Comparison of ENCODE assay signal across 20 cellular contexts in genomic region chr10:17066801-17067200, GRCh38.
"Had no signal": no experiment of that assay in that cellular context is flagged by ENCODE, and none has a peak within 500 bp of the region (broad histone marks: within the 10 kb centered on the region; RNA-seq: fewer than 3 reads in every experiment).

No MANE protein-coding gene starts in this region.

- ATAC-seq: activated CD8-positive, alpha-beta memory T cell treated with anti-CD3 and anti-CD28 coated beads, Interleukin-2, amount 10 ng/mL, durations not matched to agents 7 days and 5 days; activated CD8-positive, alpha-beta T cell treated with anti-CD3 and anti-CD28 coated beads for 36 hours; foreskin keratinocyte; left lobe of liver; naive thymus-derived CD4-positive, alpha-beta T cell; T-cell had no signal

- H3K27ac Mint-ChIP-seq: activated CD4-positive, alpha-beta T cell treated with anti-CD3 and anti-CD28 coated beads, Interleukin-2, amount 10 ng/mL, durations not matched to agents 7 days and 5 days; activated CD8-positive, alpha-beta memory T cell treated with anti-CD3 and anti-CD28 coated beads, Interleukin-2, amount 10 ng/mL, durations not matched to agents 7 days and 5 days; progenitor cell of endocrine pancreas had no signal

- DNase-seq: activated CD4-positive, alpha-beta T cell treated with anti-CD3 and anti-CD28 coated beads, Interleukin-2, amount 10 ng/mL, durations not matched to agents 7 days and 5 days; activated CD4-positive, CD25-positive, alpha-beta regulatory T cell treated with anti-CD3 and anti-CD28 coated beads, Interleukin-2, amount 50 U/mL, for 72 hours; activated CD8-positive, alpha-beta memory T cell treated with anti-CD3 and anti-CD28 coated beads, Interleukin-2, amount 10 ng/mL, durations not matched to agents 7 days and 5 days; activated CD8-positive, alpha-beta T cell treated with anti-CD3 and anti-CD28 coated beads for 36 hours; activated gamma-delta T cell treated with Interleukin-2 at 50 U/mL for 16 hours; activated T-cell treated with anti-CD3 and anti-CD28 coated beads for 4 hours; cerebellar nuclear complex; cortex of kidney; foreskin keratinocyte; naive thymus-derived CD4-positive, alpha-beta T cell; spleen; stimulated activated CD4-positive, alpha-beta T cell treated with anti-CD3 and anti-CD28 coated beads, Interleukin-4, amount 100 ng/mL, for 24 hours; stimulated activated naive CD4-positive, alpha-beta T cell treated with Interleukin-2 at 50 U/mL for 16 hours; substantia nigra; T-cell; transverse colon; WERI-Rb-1 had no signal

- H3K4me3 Mint-ChIP-seq: activated CD4-positive, alpha-beta T cell treated with anti-CD3 and anti-CD28 coated beads, Interleukin-2, amount 10 ng/mL, durations not matched to agents 7 days and 5 days; activated CD8-positive, alpha-beta memory T cell treated with anti-CD3 and anti-CD28 coated beads, Interleukin-2, amount 10 ng/mL, durations not matched to agents 7 days and 5 days; activated CD8-positive, alpha-beta T cell treated with anti-CD3 and anti-CD28 coated beads for 36 hours had no signal

- H3K9me3 Mint-ChIP-seq: activated CD4-positive, alpha-beta T cell treated with anti-CD3 and anti-CD28 coated beads, Interleukin-2, amount 10 ng/mL, durations not matched to agents 7 days and 5 days; activated naive CD4-positive, alpha-beta T cell treated with anti-CD3 and anti-CD28 coated beads, Interleukin-2, amount 50 U/mL, for 24 hours; T-cell had no signal

- H3K27me3 Mint-ChIP-seq: activated CD4-positive, alpha-beta T cell treated with anti-CD3 and anti-CD28 coated beads, Interleukin-2, amount 10 ng/mL, durations not matched to agents 7 days and 5 days; activated CD8-positive, alpha-beta memory T cell treated with anti-CD3 and anti-CD28 coated beads, Interleukin-2, amount 10 ng/mL, durations not matched to agents 7 days and 5 days; activated CD8-positive, alpha-beta T cell treated with anti-CD3 and anti-CD28 coated beads for 36 hours; activated naive CD4-positive, alpha-beta T cell treated with anti-CD3 and anti-CD28 coated beads, Interleukin-2, amount 50 U/mL, for 24 hours; progenitor cell of endocrine pancreas; T-cell had no signal
